1 cellular context compared by ENCODE assay signal in genomic region chr4:147813107-147813773, GRCh38.
TF ChIP-seq lines count a peak whose summit lies in the region.

No MANE protein-coding gene starts in this region.

TF ChIP-seq in SK-N-SH, 30 proteins besides CTCF, POLR2A, EP300 and RAD21 (continued from another document):
- no peak for TF ChIP-seq REST (IDR thresholded peaks at IDR 0.05; ENCODE audit: low read depth, low read length)
- TF ChIP-seq FOXJ3 (CRISPR knock-in tag; IDR thresholded peaks at IDR 0.05), result no peak
- no peak for TF ChIP-seq YY1 (IDR thresholded peaks at IDR 0.05; ENCODE audit: low read depth)
- no peak for TF ChIP-seq RXRA (IDR thresholded peaks at IDR 0.05; ENCODE audit: borderline replicate concordance, low read depth)
- TF ChIP-seq USF1 (IDR thresholded peaks at IDR 0.05; ENCODE audit: borderline replicate concordance, low read depth), result no peak
- no peak for TF ChIP-seq SIN3A (IDR thresholded peaks at IDR 0.05; ENCODE audit: borderline replicate concordance, low read depth, low read length)
- no peak for TF ChIP-seq CHD2 (IDR thresholded peaks at IDR 0.05; ENCODE audit: low read length, partially characterized antibody)
- no peak for TF ChIP-seq FOXM1 (IDR thresholded peaks at IDR 0.05; ENCODE audit: low read depth)
- no peak for TF ChIP-seq RCOR1 (IDR thresholded peaks at IDR 0.05; ENCODE audit: low read length)
- TF ChIP-seq RFX5 (IDR thresholded peaks at IDR 0.05; ENCODE audit: low read length), result no peak
- TF ChIP-seq EZH2phosphoT487 (IDR thresholded peaks at IDR 0.05; ENCODE audit: borderline replicate concordance, low read depth), result no peak
- no peak for TF ChIP-seq IRF3 (IDR thresholded peaks at IDR 0.05; ENCODE audit: low read depth, low read length)
